1 cellular context compared by ENCODE assay signal in genomic region chr13:40403509-40404241, GRCh38.
TF ChIP-seq lines count a peak whose summit lies in the region.

No MANE protein-coding gene starts in this region.

TF ChIP-seq in IMR-90, 13 proteins besides CTCF, POLR2A, EP300 and RAD21 (continued from another document):
- TF ChIP-seq ELK1 (IDR thresholded peaks at IDR 0.05; ENCODE audit: borderline replicate concordance, low read depth, low read length) (no peak), BHLHE40 (IDR thresholded peaks at IDR 0.05; ENCODE audit: low read depth, low read length) (no peak)
